12 cellular contexts compared by ENCODE assay signal in the genomic region with DNA sequence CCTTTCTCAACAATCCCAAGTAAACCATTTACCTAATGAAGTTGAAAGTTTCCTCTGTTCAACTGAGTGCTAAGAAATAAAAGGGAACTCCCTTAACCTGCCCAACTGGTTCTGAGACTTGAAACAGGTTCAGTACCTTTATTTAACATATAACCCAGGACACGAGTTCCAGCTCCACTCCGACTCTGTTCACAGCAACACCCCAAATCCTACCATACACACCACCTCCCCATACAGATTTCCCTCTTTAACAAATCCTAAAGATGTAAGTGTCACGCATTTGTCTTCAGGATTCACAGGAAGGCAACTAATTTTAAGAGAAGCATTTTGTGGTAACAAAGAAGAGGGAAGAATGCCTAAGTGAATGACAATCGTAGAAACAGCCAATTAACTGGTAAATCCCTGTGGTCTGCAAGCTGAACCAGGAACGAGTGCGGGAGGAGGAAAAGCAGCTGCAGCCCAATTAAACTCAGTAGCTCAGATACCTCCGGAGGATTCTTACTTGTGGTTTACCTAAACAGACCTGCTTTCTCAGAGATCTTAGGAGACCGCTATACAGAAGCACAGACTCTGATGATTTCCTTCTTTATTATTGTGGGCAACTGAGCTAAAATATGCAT.
DNase-seq lines count a peak whose midpoint lies in the region; ATAC-seq and TF ChIP-seq lines count a peak whose summit lies in the region.
"Had no signal": no experiment of that assay in that cellular context is flagged by ENCODE, and none has a peak within 500 bp of the region (broad histone marks: within the 10 kb centered on the region; RNA-seq: fewer than 3 reads in every experiment).

No MANE protein-coding gene starts in this region.

- no peaks in the 10 kb centered on the region for H3K27me3 ChIP-seq in left lung
- no peaks in the 10 kb centered on the region for H3K27me3 ChIP-seq in smooth muscle cell (ENCODE audit: low read depth)

- H4K20me1 ChIP-seq in smooth muscle cell (ENCODE audit: low read depth), result no peaks in the 10 kb centered on the region

- H3K4me3 ChIP-seq in HEK293 (ENCODE audit: low read depth, low read length) (no peak overlapping the region), left lung (no peak overlapping the region), smooth muscle cell (peak overlapping the region; percentile 5)

- H3K9me3 ChIP-seq in HEK293 (ENCODE audit: control insufficient read depth, insufficient read depth, low read depth, low read length) (no peaks in the 10 kb centered on the region), left lung (no peaks in the 10 kb centered on the region), smooth muscle cell (replicated peaks; ENCODE audit: low read depth) (no peaks in the 10 kb centered on the region)

- peak; percentile 81 for ATAC-seq in left lung
- ATAC-seq in GM19467 (IDR thresholded peaks at IDR 0.05; ENCODE audit: unreplicated experiment), result no peak
- ATAC-seq in GM21786 (IDR thresholded peaks at IDR 0.05; ENCODE audit: unreplicated experiment), result no peak
- ATAC-seq: HCT116 had no signal

- CTCF ChIA-PET in HEK293 (lab: Yijun Ruan, JAX), result interaction anchor here (0.6 to 1.2 kb wide), 2 partner anchors 43 to 50 kb away, joined by 4 read pairs; no protein-coding TSS in a partner anchor

- POLR2A ChIA-PET in HEK293 (lab: Yijun Ruan, JAX), result no interaction called here

- H3K4me2 ChIP-seq in smooth muscle cell, result peak overlapping the region; percentile 73
- H3K4me2 ChIP-seq: KMS-11 had no signal

- WGBS in smooth muscle cell (ENCODE audit: low lambda C conversion rate), result 12% methylated on average over 8 of the region's 8 CpGs

- TF ChIP-seq CTCF in HEK293 (tag by site-specific recombination; IDR thresholded peaks at IDR 0.05) (no peak), VCaP (conservative IDR thresholded peaks at IDR 0.05) (no peak), left lung (IDR thresholded peaks at IDR 0.05) (no peak), smooth muscle cell (IDR thresholded peaks at IDR 0.05; ENCODE audit: borderline replicate concordance, insufficient read depth, poor library complexity, severe bottlenecking) (no peak)

- DNase-seq in left lung, result no peak
- DNase-seq in smooth muscle cell (lab: John Stamatoyannopoulos, UW; ENCODE audit: unreplicated experiment), result no peak
- DNase-seq in stimulated activated CD4-positive, alpha-beta T cell treated with anti-CD3 and anti-CD28 coated beads, Interleukin-15, amount 100 ng/mL, for 24 hours, result no peak
- no peak for DNase-seq in SHP77 (lab: John Stamatoyannopoulos, UW)
- DNase-seq: effector memory CD4-positive, alpha-beta T cell; NCI-H2081 treated with DMSO at 0.1 percent for 48 hours had no signal

- H3K9ac ChIP-seq in smooth muscle cell (ENCODE audit: low read depth), result no peak overlapping the region
- H3K9ac ChIP-seq: KMS-11 had no signal

- no peaks in the 10 kb centered on the region for H3K79me2 ChIP-seq in smooth muscle cell (ENCODE audit: low read depth)

- H2AFZ ChIP-seq in smooth muscle cell (ENCODE audit: low read depth), result no peak overlapping the region

- H3F3A ChIP-seq in smooth muscle cell (ENCODE audit: low read depth), result peaks cover 15% of the 10 kb centered on the region

- H3K36me3 ChIP-seq in HEK293 (ENCODE audit: control insufficient read depth in 2 of 2, insufficient read depth in 1 of 2, low read length in 2 of 2), result no peaks in the 10 kb centered on the region
- no peaks in the 10 kb centered on the region for H3K36me3 ChIP-seq in left lung
- H3K36me3 ChIP-seq in smooth muscle cell (ENCODE audit: low read depth), result no peaks in the 10 kb centered on the region

- intact Hi-C loops in left lung (cut with DNase I), result no loop called here

- H3K4me1 ChIP-seq in HEK293 (ENCODE audit: control insufficient read depth, insufficient read depth, low read length), result peaks cover 3% of the 10 kb centered on the region; the same call in 1 of the 2 replicates
- peaks cover 0 to 5% of the 10 kb centered on the region in 2 donors for H3K4me1 ChIP-seq in left lung
- peaks cover 39% of the 10 kb centered on the region for H3K4me1 ChIP-seq in smooth muscle cell (ENCODE audit: low read depth)

- H3K27ac ChIP-seq in HEK293 (ENCODE audit: extremely low read depth, low read depth, low read length) (no peak overlapping the region), VCaP (peak overlapping the region; percentile 98), left lung (peak overlapping the region in 1 of 2 donors; percentile 33), smooth muscle cell (ENCODE audit: low read depth) (peak overlapping the region; percentile 6)
- H3K27ac ChIP-seq: KMS-11 had no signal

TF ChIP-seq in HEK293, 187 proteins besides CTCF, POLR2A, EP300 and RAD21:
- TF ChIP-seq ZNF157 (tag by site-specific recombination; IDR thresholded peaks at IDR 0.05) (0 out of 2 replicates have a peak, but pooled peaks have one; percentile 9), YY2 (tag by site-specific recombination; IDR thresholded peaks at IDR 0.05) (no peak), OSR2 (tag by site-specific recombination; IDR thresholded peaks at IDR 0.05) (peak; percentile 41)
